1 cellular context compared by ENCODE assay signal in genomic region chr19:53612762-53613526, GRCh38.
TF ChIP-seq lines count a peak whose summit lies in the region.

No MANE protein-coding gene starts in this region.

TF ChIP-seq in HepG2, 621 proteins besides CTCF, POLR2A, EP300 and RAD21 (continued from another document):
- TF ChIP-seq MED8 (CRISPR knock-in tag; IDR thresholded peaks at IDR 0.05; ENCODE audit: insufficient replicate concordance) (no peak), LRRFIP1 (CRISPR knock-in tag; conservative IDR thresholded peaks at IDR 0.05) (no peak), POGZ (CRISPR knock-in tag; IDR thresholded peaks at IDR 0.05) (0 out of 2 replicates have a peak, but pooled peaks have one; percentile 26), GTF2F1 (IDR thresholded peaks at IDR 0.05; ENCODE audit: low read length) (no peak), HNF4A (CRISPR knock-in tag; IDR thresholded peaks at IDR 0.05) (peak; percentile 42), ZNF598 (CRISPR knock-in tag; IDR thresholded peaks at IDR 0.05; ENCODE audit: borderline replicate concordance) (no peak), NFRKB (IDR thresholded peaks at IDR 0.05) (no peak)
